Comparison of ENCODE assay signal across 9 cellular contexts in the genomic region with DNA sequence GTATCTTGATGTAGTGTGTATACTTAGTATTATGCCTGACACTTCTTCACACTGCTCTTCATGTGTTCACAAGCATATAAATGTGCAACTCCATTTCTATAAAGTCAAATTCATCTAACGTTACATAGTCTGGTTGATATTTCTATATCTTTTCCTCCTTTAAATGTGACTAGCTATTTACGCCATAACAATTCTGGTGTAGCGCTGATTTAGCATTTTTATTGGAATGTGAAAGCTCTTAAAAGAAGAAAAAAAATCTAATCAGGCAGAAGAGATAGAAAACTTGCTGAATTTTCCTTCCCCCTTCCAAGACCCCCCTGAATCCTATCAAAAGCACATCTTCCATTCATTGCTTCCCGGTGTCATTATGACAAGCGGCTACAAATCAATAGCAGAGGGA.
"Had no signal": no experiment of that assay in that cellular context is flagged by ENCODE, and none has a peak within 500 bp of the region (broad histone marks: within the 10 kb centered on the region; RNA-seq: fewer than 3 reads in every experiment).

No MANE protein-coding gene starts in this region.

- H3K4me2 ChIP-seq: GM23338 had no signal

- DNase-seq: H7, HFFc6, Karpas-422, KBM-7 had no signal

- H3K27ac ChIP-seq: HL-60, KMS-11 had no signal

- H3K9me3 Mint-ChIP-seq: GM23338, HFFc6 had no signal

- ATAC-seq: GM23338, HCT116 had no signal

- H3K27ac Mint-ChIP-seq: GM23338, HFFc6 had no signal

- H2AFZ ChIP-seq: GM23338 had no signal

- H3K4me3 ChIP-seq: GM23338, HAP-1 had no signal

- H3K36me3 ChIP-seq: HAP-1 had no signal

- H3K9me3 ChIP-seq: HAP-1 had no signal

- H3K9ac ChIP-seq: KMS-11 had no signal

- H3K4me3 Mint-ChIP-seq: GM23338, HFFc6 had no signal
